21 cellular contexts compared by ENCODE assay signal in the genomic region with DNA sequence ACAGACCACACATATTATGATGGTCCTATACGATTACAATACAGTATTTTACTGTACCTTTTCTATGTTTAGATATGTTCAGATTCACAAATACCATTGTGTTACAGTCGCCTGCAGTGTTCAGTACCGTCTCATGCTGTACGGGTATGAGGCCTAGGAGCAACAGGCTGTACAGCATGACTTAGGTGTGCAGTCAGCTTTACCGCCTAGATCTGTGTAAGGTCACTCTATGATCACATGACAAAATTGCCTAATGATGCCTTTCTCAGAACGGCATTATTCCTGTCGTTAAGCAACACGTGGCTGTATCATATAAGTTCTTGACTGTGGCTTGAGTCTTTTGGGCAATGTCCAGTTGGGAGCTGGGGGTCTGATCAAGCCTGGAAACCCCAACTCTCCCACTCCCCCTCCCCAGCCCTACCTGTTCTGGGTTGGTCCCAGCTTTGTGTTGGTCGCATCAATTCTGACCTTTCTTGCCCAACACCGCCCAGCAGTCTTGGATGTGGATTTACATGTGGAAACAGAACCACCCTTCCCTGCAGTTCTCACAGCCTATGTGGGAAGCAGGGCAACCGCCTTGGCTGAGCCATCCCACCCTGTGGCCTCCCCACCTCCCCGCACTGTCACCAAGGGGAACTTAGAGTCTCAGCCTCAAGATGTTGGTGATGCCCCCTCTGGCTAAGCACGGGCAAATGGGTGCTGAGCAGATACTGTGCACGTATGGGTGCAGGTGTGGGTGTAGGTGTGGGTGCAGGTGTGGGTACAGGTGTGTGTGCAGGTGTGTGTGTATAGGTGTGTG.
DNase-seq lines count a peak whose midpoint lies in the region; ATAC-seq, FAIRE-seq and TF ChIP-seq lines count a peak whose summit lies in the region.
"Had no signal": no experiment of that assay in that cellular context is flagged by ENCODE, and none has a peak within 500 bp of the region (broad histone marks: within the 10 kb centered on the region; RNA-seq: fewer than 3 reads in every experiment).

No MANE protein-coding gene starts in this region.

- CTCF ChIA-PET in WTC11 (lab: Charles Lee): interaction anchor here (6.1 kb wide), 1 partner anchor 14 kb away, joined by 57 read pairs; no protein-coding TSS in a partner anchor

- H3K9me3 ChIP-seq in mesodermal cell (ENCODE audit: control insufficient read depth, low read length): no peaks in the 10 kb centered on the region
- H3K9me3 ChIP-seq: HAP-1, suprapubic skin had no signal

- H3K36me3 ChIP-seq in mesodermal cell (ENCODE audit: control insufficient read depth, insufficient read depth, low read length): peaks cover 12% of the 10 kb centered on the region
- H3K36me3 ChIP-seq: HAP-1 had no signal

- H3K27me3 Mint-ChIP-seq in WTC11 (ENCODE audit: low read depth): no peaks in the 10 kb centered on the region
- H3K27me3 Mint-ChIP-seq: activated CD4-positive, alpha-beta T cell treated with anti-CD3 and anti-CD28 coated beads, Interleukin-2, amount 10 ng/mL, durations not matched to agents 7 days and 5 days had no signal

- 0 out of 2 replicates have a peak overlapping the region, but pooled peaks have one; percentile 12 for H3K27ac Mint-ChIP-seq in WTC11
- H3K27ac Mint-ChIP-seq: activated CD4-positive, alpha-beta T cell treated with anti-CD3 and anti-CD28 coated beads, Interleukin-2, amount 10 ng/mL, durations not matched to agents 7 days and 5 days had no signal

- no peak overlapping the region for H3K4me3 ChIP-seq in mesodermal cell (ENCODE audit: extremely low read depth, insufficient read depth, low read length, poor library complexity, severe bottlenecking)
- H3K4me3 ChIP-seq: HAP-1, suprapubic skin had no signal

- peak overlapping the region; percentile 16 for H3K27ac ChIP-seq in mesodermal cell (ENCODE audit: low read depth, low read length, severe bottlenecking)
- H3K27ac ChIP-seq: suprapubic skin had no signal

- FAIRE-seq in frontal cortex (lab: Jason Lieb, UNC): no peak
- no peak for FAIRE-seq in GM19239 (lab: Jason Lieb, UNC)
- FAIRE-seq: G401.6 had no signal

- POLR2A ChIA-PET in WTC11 (lab: Charles Lee): no interaction called here

- DNase-seq in AG08395 (ENCODE audit: low spot score) (peak; percentile 13), ELR (ENCODE audit: low read depth) (peak; percentile 27), WTC11 (ENCODE audit: low spot score) (no peak), frontal cortex (ENCODE audit: low spot score in 2 of 2) (no peak), GM19239 (ENCODE audit: insufficient read length, low spot score) (no peak), omental fat pad (ENCODE audit: low spot score) (no peak)
- DNase-seq: activated CD4-positive, alpha-beta T cell treated with anti-CD3 and anti-CD28 coated beads, Interleukin-2, amount 10 ng/mL, durations not matched to agents 7 days and 5 days; activated CD8-positive, alpha-beta memory T cell treated with anti-CD3 and anti-CD28 coated beads, Interleukin-2, amount 50 U/mL, for 48 hours; activated gamma-delta T cell treated with Interleukin-2 at 50 U/mL for 16 hours; caudate nucleus; midbrain; NCI-H1092; NCI-H2029 treated with DMSO at 0.1 percent for 48 hours; NCI-H446 treated with DMSO at 0.1 percent for 48 hours; NK-92 treated with Interleukin-12 subunit alpha and Interleukin-12 subunit beta, amount 100 ng/mL, for 24 hours had no signal

- peaks cover 22% of the 10 kb centered on the region for H3K4me1 Mint-ChIP-seq in WTC11
- H3K4me1 Mint-ChIP-seq: activated CD4-positive, alpha-beta T cell treated with anti-CD3 and anti-CD28 coated beads, Interleukin-2, amount 10 ng/mL, durations not matched to agents 7 days and 5 days had no signal

- H3K4me1 ChIP-seq in mesodermal cell (ENCODE audit: control insufficient read depth, insufficient read depth, low read length, poor library complexity, severe bottlenecking): peaks cover 4% of the 10 kb centered on the region
- H3K4me1 ChIP-seq: HAP-1, suprapubic skin had no signal

- 90 to 98% methylated on average over 5 to 13 of the region's 14 CpGs for WGBS in mesodermal cell (ENCODE audit: insufficient coverage in 2 of 2), 2 experiments

- TF ChIP-seq CTCF in WTC11 (IDR thresholded peaks at IDR 0.05) (no peak), omental fat pad (IDR thresholded peaks at IDR 0.05) (no peak)

- ATAC-seq in WTC11 (no peak), GM19463 (IDR thresholded peaks at IDR 0.05; ENCODE audit: unreplicated experiment) (no peak), omental fat pad (ENCODE audit: low FRiP score) (no peak)
- ATAC-seq: Right ventricle myocardium inferior had no signal

- no peaks in the 10 kb centered on the region for H3K9me3 Mint-ChIP-seq in WTC11

- no peak overlapping the region for H3K4me3 Mint-ChIP-seq in WTC11
- H3K4me3 Mint-ChIP-seq: activated CD4-positive, alpha-beta T cell treated with anti-CD3 and anti-CD28 coated beads, Interleukin-2, amount 10 ng/mL, durations not matched to agents 7 days and 5 days had no signal

- H3K36me3 Mint-ChIP-seq in WTC11: no peaks in the 10 kb centered on the region

TF ChIP-seq in WTC11, 78 proteins besides CTCF, POLR2A, EP300 and RAD21:
- TF ChIP-seq, protein P1, sequence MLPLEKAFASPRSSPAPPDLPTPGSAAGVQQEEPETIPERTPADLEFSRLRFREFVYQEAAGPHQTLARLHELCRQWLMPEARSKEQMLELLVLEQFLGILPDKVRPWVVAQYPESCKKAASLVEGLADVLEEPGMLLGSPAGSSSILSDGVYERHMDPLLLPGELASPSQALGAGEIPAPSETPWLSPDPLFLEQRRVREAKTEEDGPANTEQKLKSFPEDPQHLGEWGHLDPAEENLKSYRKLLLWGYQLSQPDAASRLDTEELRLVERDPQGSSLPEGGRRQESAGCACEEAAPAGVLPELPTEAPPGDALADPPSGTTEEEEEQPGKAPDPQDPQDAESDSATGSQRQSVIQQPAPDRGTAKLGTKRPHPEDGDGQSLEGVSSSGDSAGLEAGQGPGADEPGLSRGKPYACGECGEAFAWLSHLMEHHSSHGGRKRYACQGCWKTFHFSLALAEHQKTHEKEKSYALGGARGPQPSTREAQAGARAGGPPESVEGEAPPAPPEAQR (CRISPR knock-in tag; IDR thresholded peaks at IDR 0.05): no peak
- no peak for TF ChIP-seq IRF2 (CRISPR knock-in tag; IDR thresholded peaks at IDR 0.05; ENCODE audit: borderline replicate concordance, low read depth)
- TF ChIP-seq ZNF317 (CRISPR knock-in tag; IDR thresholded peaks at IDR 0.05; ENCODE audit: borderline replicate concordance, low read depth): no peak
TF ChIP-seq in WTC11: peak in this region for 0.

Comparison
In these comparisons a context has a peak if more than half of its experiments do, and no peak if none do; other contexts are left out.
1. DNase-seq: peak in AG08395 (single experiment) and ELR (single experiment); none in WTC11 (single experiment), frontal cortex (0 of 2), GM19239 (single experiment) and omental fat pad (single experiment).